Comparison of ENCODE assay signal across 1 cellular context in the genomic region with DNA sequence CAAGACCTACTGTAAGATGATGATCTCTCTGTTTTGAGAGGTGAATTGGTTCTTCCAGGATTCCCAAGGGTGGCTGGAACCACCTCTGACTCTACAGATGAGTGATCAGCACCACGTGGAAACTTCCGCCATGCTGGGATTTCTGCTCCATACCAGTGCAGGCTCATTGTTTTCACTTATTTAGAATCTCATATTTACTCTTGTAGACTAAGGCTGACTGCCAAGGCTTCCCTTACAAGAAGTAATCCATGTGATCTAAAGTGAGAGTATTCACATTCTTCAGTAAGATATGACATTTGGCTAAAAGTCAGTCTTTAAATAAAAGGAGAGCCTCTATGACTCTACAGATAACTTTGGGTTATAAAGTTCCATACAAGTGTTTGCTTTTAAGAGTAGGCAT.
TF ChIP-seq lines count a peak whose summit lies in the region.

No MANE protein-coding gene starts in this region.

TF ChIP-seq in WTC11, 78 proteins besides CTCF, POLR2A, EP300 and RAD21 (continued from another document):
- TF ChIP-seq, protein P1, sequence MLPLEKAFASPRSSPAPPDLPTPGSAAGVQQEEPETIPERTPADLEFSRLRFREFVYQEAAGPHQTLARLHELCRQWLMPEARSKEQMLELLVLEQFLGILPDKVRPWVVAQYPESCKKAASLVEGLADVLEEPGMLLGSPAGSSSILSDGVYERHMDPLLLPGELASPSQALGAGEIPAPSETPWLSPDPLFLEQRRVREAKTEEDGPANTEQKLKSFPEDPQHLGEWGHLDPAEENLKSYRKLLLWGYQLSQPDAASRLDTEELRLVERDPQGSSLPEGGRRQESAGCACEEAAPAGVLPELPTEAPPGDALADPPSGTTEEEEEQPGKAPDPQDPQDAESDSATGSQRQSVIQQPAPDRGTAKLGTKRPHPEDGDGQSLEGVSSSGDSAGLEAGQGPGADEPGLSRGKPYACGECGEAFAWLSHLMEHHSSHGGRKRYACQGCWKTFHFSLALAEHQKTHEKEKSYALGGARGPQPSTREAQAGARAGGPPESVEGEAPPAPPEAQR (CRISPR knock-in tag; IDR thresholded peaks at IDR 0.05) = no peak
- TF ChIP-seq, protein P2, sequence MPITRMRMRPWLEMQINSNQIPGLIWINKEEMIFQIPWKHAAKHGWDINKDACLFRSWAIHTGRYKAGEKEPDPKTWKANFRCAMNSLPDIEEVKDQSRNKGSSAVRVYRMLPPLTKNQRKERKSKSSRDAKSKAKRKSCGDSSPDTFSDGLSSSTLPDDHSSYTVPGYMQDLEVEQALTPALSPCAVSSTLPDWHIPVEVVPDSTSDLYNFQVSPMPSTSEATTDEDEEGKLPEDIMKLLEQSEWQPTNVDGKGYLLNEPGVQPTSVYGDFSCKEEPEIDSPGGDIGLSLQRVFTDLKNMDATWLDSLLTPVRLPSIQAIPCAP (CRISPR knock-in tag; IDR thresholded peaks at IDR 0.05) = no peak
- no peak for TF ChIP-seq NFYB (CRISPR knock-in tag; conservative IDR thresholded peaks at IDR 0.05; ENCODE audit: low read depth)
